ENCODE assay signal across 1 cellular context in the genomic region with DNA sequence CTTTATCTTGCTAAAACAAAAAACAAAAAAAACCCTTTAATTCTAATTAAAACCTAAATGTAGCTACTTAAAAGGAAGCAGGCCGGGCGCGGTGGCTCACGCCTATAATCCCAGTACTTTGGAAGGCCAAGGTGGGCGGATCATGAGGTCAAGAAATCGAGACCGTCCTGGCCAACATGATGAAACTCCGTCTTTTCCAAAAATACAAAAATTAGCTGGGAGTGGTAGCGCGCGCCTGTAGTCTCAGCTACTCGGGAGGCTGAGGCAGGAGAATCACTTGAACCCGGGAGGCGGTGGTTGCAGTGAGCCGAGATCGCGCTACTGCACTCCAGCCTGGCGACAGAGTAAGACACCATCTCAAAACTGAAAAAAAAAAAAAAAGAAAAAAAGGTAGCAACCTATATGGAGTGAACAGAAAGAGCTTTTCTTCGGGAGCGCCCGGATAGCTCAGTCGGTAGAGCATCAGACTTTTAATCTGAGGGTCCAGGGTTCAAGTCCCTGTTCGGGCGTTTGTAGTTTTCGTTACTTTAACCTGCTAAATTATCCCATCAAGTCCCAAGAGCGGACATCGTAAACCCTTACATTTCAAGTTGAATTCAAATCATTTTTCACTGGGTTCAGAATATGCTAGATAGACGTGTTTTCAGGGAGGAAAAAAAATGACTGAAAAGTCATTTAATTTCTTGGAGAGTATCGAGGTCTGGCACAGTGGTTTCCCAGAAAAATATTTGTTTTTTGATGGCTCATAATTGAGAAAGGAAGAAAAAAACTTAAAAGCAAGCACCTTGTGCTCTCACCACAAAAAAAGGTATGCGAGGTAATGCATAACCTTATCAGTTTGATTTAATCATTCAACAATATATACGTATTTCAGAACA.
TF ChIP-seq lines count a peak whose summit lies in the region.

No MANE protein-coding gene starts in this region.

TF ChIP-seq in K562, 482 proteins besides CTCF, POLR2A, EP300 and RAD21 (continued from another document and continues in another):
- TF ChIP-seq RB1 (IDR thresholded peaks at IDR 0.05; ENCODE audit: low read depth) (peak; percentile 81), CBX2 (IDR thresholded peaks at IDR 0.05; ENCODE audit: insufficient read depth, low read length, poor library complexity, severe bottlenecking) (no peak), ZSCAN29 (IDR thresholded peaks at IDR 0.05) (peak; percentile 33; the same call in 1 of the 2 replicates), ZNF551 (CRISPR knock-in tag; IDR thresholded peaks at IDR 0.05) (no peak), SOX6 (IDR thresholded peaks at IDR 0.05) (peak; percentile 10; the same call in 1 of the 2 replicates), ZNF444 (CRISPR knock-in tag; IDR thresholded peaks at IDR 0.05) (no peak), ZNF57 (CRISPR knock-in tag; IDR thresholded peaks at IDR 0.05) (0 out of 2 replicates have a peak, but pooled peaks have one; percentile 69), ZNF445 (CRISPR knock-in tag; IDR thresholded peaks at IDR 0.05; ENCODE audit: low read depth) (0 out of 2 replicates have a peak, but pooled peaks have one; percentile 60), ESRRB (CRISPR knock-in tag; IDR thresholded peaks at IDR 0.05; ENCODE audit: borderline replicate concordance) (no peak), ZNF436 (CRISPR knock-in tag; IDR thresholded peaks at IDR 0.05) (no peak), MCM2 (IDR thresholded peaks at IDR 0.05; ENCODE audit: low read depth) (no peak), POLR2G (IDR thresholded peaks at IDR 0.05; ENCODE audit: low read depth, low read length) (peak; percentile 38; the same call in 1 of the 2 replicates), STAG1 (CRISPR knock-in tag; IDR thresholded peaks at IDR 0.05; ENCODE audit: borderline replicate concordance) (no peak), ZFPM2 (CRISPR knock-in tag; IDR thresholded peaks at IDR 0.05) (no peak; the same call in 1 of the 2 replicates), NFE2L1 (tag; IDR thresholded peaks at IDR 0.05; ENCODE audit: borderline replicate concordance, low read depth) (no peak), RBM39 (optimal IDR thresholded peaks at IDR 0.05; ENCODE audit: low read depth, low read length) (no peak), CHCHD3 (CRISPR knock-in tag; IDR thresholded peaks at IDR 0.05) (no peak), KLF6 (CRISPR knock-in tag; IDR thresholded peaks at IDR 0.05; ENCODE audit: borderline replicate concordance) (no peak), ZNF785 (CRISPR knock-in tag; IDR thresholded peaks at IDR 0.05) (no peak), MEIS2 (IDR thresholded peaks at IDR 0.05; ENCODE audit: partially characterized antibody) (no peak), SRSF7 (optimal IDR thresholded peaks at IDR 0.05; ENCODE audit: low read depth, low read length) (no peak)
- TF ChIP-seq, protein P1, sequence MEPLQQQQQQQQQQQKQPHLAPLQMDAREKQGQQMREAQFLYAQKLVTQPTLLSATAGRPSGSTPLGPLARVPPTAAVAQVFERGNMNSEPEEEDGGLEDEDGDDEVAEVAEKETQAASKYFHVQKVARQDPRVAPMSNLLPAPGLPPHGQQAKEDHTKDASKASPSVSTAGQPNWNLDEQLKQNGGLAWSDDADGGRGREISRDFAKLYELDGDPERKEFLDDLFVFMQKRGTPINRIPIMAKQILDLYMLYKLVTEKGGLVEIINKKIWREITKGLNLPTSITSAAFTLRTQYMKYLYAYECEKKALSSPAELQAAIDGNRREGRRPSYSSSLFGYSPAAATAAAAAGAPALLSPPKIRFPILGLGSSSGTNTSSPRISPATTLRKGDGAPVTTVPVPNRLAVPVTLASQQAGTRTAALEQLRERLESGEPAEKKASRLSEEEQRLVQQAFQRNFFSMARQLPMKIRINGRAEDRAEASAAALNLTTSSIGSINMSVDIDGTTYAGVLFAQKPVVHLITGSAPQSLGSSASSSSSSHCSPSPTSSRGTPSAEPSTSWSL (CRISPR knock-in tag; IDR thresholded peaks at IDR 0.05; ENCODE audit: borderline replicate concordance): no peak
- TF ChIP-seq, protein P2, sequence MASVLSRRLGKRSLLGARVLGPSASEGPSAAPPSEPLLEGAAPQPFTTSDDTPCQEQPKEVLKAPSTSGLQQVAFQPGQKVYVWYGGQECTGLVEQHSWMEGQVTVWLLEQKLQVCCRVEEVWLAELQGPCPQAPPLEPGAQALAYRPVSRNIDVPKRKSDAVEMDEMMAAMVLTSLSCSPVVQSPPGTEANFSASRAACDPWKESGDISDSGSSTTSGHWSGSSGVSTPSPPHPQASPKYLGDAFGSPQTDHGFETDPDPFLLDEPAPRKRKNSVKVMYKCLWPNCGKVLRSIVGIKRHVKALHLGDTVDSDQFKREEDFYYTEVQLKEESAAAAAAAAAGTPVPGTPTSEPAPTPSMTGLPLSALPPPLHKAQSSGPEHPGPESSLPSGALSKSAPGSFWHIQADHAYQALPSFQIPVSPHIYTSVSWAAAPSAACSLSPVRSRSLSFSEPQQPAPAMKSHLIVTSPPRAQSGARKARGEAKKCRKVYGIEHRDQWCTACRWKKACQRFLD (CRISPR knock-in tag; IDR thresholded peaks at IDR 0.05): no peak
- TF ChIP-seq, protein P3, sequence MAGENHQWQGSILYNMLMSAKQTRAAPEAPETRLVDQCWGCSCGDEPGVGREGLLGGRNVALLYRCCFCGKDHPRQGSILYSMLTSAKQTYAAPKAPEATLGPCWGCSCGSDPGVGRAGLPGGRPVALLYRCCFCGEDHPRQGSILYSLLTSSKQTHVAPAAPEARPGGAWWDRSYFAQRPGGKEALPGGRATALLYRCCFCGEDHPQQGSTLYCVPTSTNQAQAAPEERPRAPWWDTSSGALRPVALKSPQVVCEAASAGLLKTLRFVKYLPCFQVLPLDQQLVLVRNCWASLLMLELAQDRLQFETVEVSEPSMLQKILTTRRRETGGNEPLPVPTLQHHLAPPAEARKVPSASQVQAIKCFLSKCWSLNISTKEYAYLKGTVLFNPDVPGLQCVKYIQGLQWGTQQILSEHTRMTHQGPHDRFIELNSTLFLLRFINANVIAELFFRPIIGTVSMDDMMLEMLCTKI (IDR thresholded peaks at IDR 0.05; ENCODE audit: partially characterized antibody): no peak
- TF ChIP-seq, protein P4, sequence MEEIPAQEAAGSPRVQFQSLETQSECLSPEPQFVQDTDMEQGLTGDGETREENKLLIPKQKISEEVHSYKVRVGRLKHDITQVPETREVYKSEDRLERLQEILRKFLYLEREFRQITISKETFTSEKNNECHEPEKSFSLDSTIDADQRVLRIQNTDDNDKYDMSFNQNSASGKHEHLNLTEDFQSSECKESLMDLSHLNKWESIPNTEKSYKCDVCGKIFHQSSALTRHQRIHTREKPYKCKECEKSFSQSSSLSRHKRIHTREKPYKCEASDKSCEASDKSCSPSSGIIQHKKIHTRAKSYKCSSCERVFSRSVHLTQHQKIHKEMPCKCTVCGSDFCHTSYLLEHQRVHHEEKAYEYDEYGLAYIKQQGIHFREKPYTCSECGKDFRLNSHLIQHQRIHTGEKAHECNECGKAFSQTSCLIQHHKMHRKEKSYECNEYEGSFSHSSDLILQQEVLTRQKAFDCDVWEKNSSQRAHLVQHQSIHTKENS (CRISPR knock-in tag; IDR thresholded peaks at IDR 0.05): peak; percentile 56; the same call in 1 of the 2 replicates
- TF ChIP-seq, protein P5, sequence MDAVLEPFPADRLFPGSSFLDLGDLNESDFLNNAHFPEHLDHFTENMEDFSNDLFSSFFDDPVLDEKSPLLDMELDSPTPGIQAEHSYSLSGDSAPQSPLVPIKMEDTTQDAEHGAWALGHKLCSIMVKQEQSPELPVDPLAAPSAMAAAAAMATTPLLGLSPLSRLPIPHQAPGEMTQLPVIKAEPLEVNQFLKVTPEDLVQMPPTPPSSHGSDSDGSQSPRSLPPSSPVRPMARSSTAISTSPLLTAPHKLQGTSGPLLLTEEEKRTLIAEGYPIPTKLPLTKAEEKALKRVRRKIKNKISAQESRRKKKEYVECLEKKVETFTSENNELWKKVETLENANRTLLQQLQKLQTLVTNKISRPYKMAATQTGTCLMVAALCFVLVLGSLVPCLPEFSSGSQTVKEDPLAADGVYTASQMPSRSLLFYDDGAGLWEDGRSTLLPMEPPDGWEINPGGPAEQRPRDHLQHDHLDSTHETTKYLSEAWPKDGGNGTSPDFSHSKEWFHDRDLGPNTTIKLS (IDR thresholded peaks at IDR 0.05; ENCODE audit: borderline replicate concordance, low read depth): 0 out of 2 replicates have a peak, but pooled peaks have one; percentile 36
- TF ChIP-seq, protein P6, sequence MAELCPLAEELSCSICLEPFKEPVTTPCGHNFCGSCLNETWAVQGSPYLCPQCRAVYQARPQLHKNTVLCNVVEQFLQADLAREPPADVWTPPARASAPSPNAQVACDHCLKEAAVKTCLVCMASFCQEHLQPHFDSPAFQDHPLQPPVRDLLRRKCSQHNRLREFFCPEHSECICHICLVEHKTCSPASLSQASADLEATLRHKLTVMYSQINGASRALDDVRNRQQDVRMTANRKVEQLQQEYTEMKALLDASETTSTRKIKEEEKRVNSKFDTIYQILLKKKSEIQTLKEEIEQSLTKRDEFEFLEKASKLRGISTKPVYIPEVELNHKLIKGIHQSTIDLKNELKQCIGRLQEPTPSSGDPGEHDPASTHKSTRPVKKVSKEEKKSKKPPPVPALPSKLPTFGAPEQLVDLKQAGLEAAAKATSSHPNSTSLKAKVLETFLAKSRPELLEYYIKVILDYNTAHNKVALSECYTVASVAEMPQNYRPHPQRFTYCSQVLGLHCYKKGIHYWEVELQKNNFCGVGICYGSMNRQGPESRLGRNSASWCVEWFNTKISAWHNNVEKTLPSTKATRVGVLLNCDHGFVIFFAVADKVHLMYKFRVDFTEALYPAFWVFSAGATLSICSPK (IDR thresholded peaks at IDR 0.05; ENCODE audit: borderline replicate concordance): no peak
- TF ChIP-seq, protein P7, sequence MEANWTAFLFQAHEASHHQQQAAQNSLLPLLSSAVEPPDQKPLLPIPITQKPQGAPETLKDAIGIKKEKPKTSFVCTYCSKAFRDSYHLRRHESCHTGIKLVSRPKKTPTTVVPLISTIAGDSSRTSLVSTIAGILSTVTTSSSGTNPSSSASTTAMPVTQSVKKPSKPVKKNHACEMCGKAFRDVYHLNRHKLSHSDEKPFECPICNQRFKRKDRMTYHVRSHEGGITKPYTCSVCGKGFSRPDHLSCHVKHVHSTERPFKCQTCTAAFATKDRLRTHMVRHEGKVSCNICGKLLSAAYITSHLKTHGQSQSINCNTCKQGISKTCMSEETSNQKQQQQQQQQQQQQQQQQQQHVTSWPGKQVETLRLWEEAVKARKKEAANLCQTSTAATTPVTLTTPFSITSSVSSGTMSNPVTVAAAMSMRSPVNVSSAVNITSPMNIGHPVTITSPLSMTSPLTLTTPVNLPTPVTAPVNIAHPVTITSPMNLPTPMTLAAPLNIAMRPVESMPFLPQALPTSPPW (CRISPR knock-in tag; IDR thresholded peaks at IDR 0.05): peak; percentile 55
- TF ChIP-seq, protein P8, sequence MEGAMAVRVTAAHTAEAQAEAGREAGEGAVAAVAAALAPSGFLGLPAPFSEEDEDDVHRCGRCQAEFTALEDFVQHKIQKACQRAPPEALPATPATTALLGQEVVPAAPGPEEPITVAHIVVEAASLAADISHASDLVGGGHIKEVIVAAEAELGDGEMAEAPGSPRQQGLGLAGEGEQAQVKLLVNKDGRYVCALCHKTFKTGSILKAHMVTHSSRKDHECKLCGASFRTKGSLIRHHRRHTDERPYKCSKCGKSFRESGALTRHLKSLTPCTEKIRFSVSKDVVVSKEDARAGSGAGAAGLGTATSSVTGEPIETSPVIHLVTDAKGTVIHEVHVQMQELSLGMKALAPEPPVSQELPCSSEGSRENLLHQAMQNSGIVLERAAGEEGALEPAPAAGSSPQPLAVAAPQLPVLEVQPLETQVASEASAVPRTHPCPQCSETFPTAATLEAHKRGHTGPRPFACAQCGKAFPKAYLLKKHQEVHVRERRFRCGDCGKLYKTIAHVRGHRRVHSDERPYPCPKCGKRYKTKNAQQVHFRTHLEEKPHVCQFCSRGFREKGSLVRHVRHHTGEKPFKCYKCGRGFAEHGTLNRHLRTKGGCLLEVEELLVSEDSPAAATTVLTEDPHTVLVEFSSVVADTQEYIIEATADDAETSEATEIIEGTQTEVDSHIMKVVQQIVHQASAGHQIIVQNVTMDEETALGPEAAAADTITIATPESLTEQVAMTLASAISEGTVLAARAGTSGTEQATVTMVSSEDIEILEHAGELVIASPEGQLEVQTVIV (CRISPR knock-in tag; IDR thresholded peaks at IDR 0.05; ENCODE audit: borderline replicate concordance): peak; percentile 6; the same call in 1 of the 2 replicates
- TF ChIP-seq, protein P9, sequence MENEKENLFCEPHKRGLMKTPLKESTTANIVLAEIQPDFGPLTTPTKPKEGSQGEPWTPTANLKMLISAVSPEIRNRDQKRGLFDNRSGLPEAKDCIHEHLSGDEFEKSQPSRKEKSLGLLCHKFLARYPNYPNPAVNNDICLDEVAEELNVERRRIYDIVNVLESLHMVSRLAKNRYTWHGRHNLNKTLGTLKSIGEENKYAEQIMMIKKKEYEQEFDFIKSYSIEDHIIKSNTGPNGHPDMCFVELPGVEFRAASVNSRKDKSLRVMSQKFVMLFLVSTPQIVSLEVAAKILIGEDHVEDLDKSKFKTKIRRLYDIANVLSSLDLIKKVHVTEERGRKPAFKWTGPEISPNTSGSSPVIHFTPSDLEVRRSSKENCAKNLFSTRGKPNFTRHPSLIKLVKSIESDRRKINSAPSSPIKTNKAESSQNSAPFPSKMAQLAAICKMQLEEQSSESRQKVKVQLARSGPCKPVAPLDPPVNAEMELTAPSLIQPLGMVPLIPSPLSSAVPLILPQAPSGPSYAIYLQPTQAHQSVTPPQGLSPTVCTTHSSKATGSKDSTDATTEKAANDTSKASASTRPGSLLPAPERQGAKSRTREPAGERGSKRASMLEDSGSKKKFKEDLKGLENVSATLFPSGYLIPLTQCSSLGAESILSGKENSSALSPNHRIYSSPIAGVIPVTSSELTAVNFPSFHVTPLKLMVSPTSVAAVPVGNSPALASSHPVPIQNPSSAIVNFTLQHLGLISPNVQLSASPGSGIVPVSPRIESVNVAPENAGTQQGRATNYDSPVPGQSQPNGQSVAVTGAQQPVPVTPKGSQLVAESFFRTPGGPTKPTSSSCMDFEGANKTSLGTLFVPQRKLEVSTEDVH (IDR thresholded peaks at IDR 0.05; ENCODE audit: low read depth, partially characterized antibody): no peak
